Comparison of ENCODE assay signal across 30 cellular contexts in genomic region chrX:151634937-151635336, GRCh38.
"Had no signal": no experiment of that assay in that cellular context is flagged by ENCODE, and none has a peak within 500 bp of the region (broad histone marks: within the 10 kb centered on the region; RNA-seq: fewer than 3 reads in every experiment).

No MANE protein-coding gene starts in this region.

- DNase-seq: activated B cell treated with CpG ODN at 0.5 μM for 24 hours; activated CD4-positive, alpha-beta memory T cell treated with anti-CD3 and anti-CD28 coated beads, Interleukin-2, amount 10 ng/mL, durations not matched to agents 7 days and 5 days; activated CD4-positive, alpha-beta T cell treated with anti-CD3 and anti-CD28 coated beads for 4 hours; activated CD4-positive, alpha-beta T cell treated with anti-CD3 and anti-CD28 coated beads, Interleukin-2, amount 10 ng/mL, durations not matched to agents 7 days and 5 days; activated CD4-positive, alpha-beta T cell treated with anti-CD3 and anti-CD28 coated beads, Interleukin-2, amount 50 U/mL, for 48 hours; activated CD4-positive, CD25-positive, alpha-beta regulatory T cell treated with anti-CD3 and anti-CD28 coated beads, Interleukin-2, amount 50 U/mL, for 72 hours; activated CD8-positive, alpha-beta memory T cell treated with anti-CD3 and anti-CD28 coated beads for 24 hours; activated CD8-positive, alpha-beta memory T cell treated with anti-CD3 and anti-CD28 coated beads, Interleukin-2, amount 10 ng/mL, durations not matched to agents 7 days and 5 days; activated CD8-positive, alpha-beta memory T cell treated with anti-CD3 and anti-CD28 coated beads, Interleukin-2, amount 50 U/mL, for 48 hours; activated CD8-positive, alpha-beta T cell treated with anti-CD3 and anti-CD28 coated beads, Interleukin-2, amount 10 ng/mL, durations not matched to agents 7 days and 5 days; activated effector memory CD4-positive, alpha-beta T cell treated with Interleukin-2 at 50 U/mL for 16 hours; activated gamma-delta T cell; activated naive CD4-positive, alpha-beta T cell treated with anti-CD3 and anti-CD28 coated beads, Interleukin-2, amount 10 ng/mL, durations not matched to agents 7 days and 5 days; activated naive CD4-positive, alpha-beta T cell treated with Interleukin-2 at 50 U/mL for 16 hours; activated naive CD8-positive, alpha-beta T cell treated with anti-CD3 and anti-CD28 coated beads, Interleukin-2, amount 10 ng/mL, durations not matched to agents 7 days and 5 days; activated naive CD8-positive, alpha-beta T cell treated with anti-CD3 and anti-CD28 coated beads, Interleukin-2, amount 50 U/mL, for 24 hours; activated T-cell treated with anti-CD3 and anti-CD28 coated beads, Interleukin-2, amount 50 U/mL, for 24 hours; activated T-cell treated with anti-CD3 and anti-CD28 coated beads, Interleukin-2, amount 50 U/mL, for 48 hours; amygdala; anterior cingulate cortex; caudate nucleus; cerebellar nuclear complex; T-helper 1 cell; T-helper 2 cell; T-helper 9 cell had no signal

- H3K4me3 ChIP-seq: ascending aorta, cardiac muscle cell had no signal

- H3K9me3 ChIP-seq: ascending aorta had no signal

- H3K27ac ChIP-seq: ascending aorta, cardiac muscle cell, VCaP had no signal

- H3K4me1 ChIP-seq: ascending aorta had no signal

- H3K27me3 ChIP-seq: ascending aorta, cardiac muscle cell had no signal

- FAIRE-seq: bronchial epithelial cell, TTC549 had no signal

- ATAC-seq: activated CD8-positive, alpha-beta memory T cell treated with anti-CD3 and anti-CD28 coated beads, Interleukin-2, amount 10 ng/mL, durations not matched to agents 7 days and 5 days; activated CD8-positive, alpha-beta T cell treated with anti-CD3 and anti-CD28 coated beads, Interleukin-2, amount 10 ng/mL, durations not matched to agents 7 days and 5 days; activated naive CD8-positive, alpha-beta T cell treated with anti-CD3 and anti-CD28 coated beads, Interleukin-2, amount 50 U/mL, for 24 hours had no signal

- H3K36me3 ChIP-seq: ascending aorta, cardiac muscle cell had no signal
